Comparison of ENCODE assay signal across 2 cellular contexts in the genomic region with DNA sequence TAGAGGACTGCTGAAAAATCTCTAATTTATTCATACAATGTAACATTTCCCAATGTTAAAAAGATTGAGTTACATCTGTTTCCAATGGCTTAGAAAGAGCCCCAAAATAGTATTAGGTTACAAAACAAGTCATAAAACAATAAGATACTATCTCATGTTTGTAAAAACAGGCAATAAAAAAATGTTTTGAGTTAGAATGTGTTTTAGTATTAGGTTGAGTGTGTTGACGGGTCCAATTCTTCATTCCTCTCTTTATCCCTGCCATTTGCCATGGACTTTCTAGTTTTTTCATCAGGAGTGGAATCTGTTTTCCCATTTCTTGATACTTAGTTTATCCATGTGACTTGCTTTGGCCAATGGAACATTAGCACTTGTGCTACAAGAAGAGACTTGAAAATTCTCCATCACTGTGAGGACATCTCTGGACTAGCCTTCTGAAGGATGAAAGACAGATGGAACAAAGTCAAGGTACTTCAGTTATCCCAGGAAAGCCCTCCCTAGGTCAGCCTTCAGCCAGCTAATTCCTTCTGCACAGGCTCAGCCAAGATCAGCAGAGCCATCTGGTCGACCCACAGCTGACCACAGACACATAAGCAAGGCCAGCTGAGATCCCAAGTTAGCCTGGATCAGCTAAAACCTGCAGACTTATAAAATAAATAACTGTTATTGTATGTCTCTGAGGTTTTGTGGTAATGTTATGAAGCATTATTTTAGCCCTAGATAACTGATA.
TF ChIP-seq lines count a peak whose summit lies in the region.

No MANE protein-coding gene starts in this region.

TF ChIP-seq in IMR-90, 13 proteins besides CTCF, POLR2A, EP300 and RAD21:
- TF ChIP-seq MXI1 (IDR thresholded peaks at IDR 0.05; ENCODE audit: borderline replicate concordance, low read depth, low read length) (no peak), RFX5 (IDR thresholded peaks at IDR 0.05; ENCODE audit: low read depth, low read length) (no peak), ELK1 (IDR thresholded peaks at IDR 0.05; ENCODE audit: borderline replicate concordance, low read depth, low read length) (no peak), CHD1 (IDR thresholded peaks at IDR 0.05; ENCODE audit: low read depth, low read length) (no peak), CEBPB (IDR thresholded peaks at IDR 0.05; ENCODE audit: low read depth, low read length) (no peak), MAFK (IDR thresholded peaks at IDR 0.05; ENCODE audit: low read depth, low read length) (no peak), FOS (IDR thresholded peaks at IDR 0.05; ENCODE audit: low read depth, low read length) (no peak), RCOR1 (IDR thresholded peaks at IDR 0.05; ENCODE audit: insufficient replicate concordance, low read length) (no peak), BHLHE40 (IDR thresholded peaks at IDR 0.05; ENCODE audit: low read depth, low read length) (no peak), SMC3 (IDR thresholded peaks at IDR 0.05; ENCODE audit: low read depth, low read length) (no peak), NFE2L2 (IDR thresholded peaks at IDR 0.05; ENCODE audit: low read depth, low read length) (no peak), MAZ (IDR thresholded peaks at IDR 0.05; ENCODE audit: borderline replicate concordance, low read depth, low read length) (no peak)
- TF ChIP-seq, protein P1, sequence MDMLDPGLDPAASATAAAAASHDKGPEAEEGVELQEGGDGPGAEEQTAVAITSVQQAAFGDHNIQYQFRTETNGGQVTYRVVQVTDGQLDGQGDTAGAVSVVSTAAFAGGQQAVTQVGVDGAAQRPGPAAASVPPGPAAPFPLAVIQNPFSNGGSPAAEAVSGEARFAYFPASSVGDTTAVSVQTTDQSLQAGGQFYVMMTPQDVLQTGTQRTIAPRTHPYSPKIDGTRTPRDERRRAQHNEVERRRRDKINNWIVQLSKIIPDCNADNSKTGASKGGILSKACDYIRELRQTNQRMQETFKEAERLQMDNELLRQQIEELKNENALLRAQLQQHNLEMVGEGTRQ (IDR thresholded peaks at IDR 0.05; ENCODE audit: low read depth, low read length): no peak
TF ChIP-seq in IMR-90: peak in this region for 0.

TF ChIP-seq in K562, 482 proteins besides CTCF, POLR2A, EP300 and RAD21:
- TF ChIP-seq CBFA2T3 (IDR thresholded peaks at IDR 0.05) (peak; percentile 37; the same call in 1 of the 2 replicates), GTF2F1 (IDR thresholded peaks at IDR 0.05; ENCODE audit: low read depth, low read length) (no peak)
- TF ChIP-seq, protein P2, sequence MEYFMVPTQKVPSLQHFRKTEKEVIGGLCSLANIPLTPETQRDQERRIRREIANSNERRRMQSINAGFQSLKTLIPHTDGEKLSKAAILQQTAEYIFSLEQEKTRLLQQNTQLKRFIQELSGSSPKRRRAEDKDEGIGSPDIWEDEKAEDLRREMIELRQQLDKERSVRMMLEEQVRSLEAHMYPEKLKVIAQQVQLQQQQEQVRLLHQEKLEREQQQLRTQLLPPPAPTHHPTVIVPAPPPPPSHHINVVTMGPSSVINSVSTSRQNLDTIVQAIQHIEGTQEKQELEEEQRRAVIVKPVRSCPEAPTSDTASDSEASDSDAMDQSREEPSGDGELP (CRISPR knock-in tag; IDR thresholded peaks at IDR 0.05; ENCODE audit: borderline replicate concordance): peak; percentile 38; the same call in 1 of the 2 replicates
